Comparison of ENCODE assay signal across 8 cellular contexts in the genomic region with DNA sequence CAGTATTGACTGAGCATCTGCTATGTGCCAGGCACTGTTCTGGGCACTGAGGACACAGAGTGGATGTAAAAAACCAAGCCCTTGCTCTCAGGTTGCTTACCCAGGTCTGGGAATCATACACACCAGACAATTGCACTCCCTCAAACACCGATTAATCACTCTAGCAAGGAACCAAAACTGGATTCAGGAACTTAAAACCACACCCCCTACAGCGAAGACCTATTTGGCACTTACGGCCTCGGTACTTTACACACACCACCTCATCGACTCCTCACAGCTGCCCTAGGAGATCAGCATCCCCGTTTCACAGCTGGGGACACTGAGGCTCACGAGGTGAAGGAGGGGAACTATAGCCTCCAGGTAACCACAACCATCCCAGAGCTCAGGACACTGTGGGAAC. TPM values are rescaled to one million over a fixed set of nuclear protein-coding genes. Genes with fewer than 3 reads are reported as not detected.
DNase-seq lines count a peak whose midpoint lies in the region; ATAC-seq, FAIRE-seq and TF ChIP-seq lines count a peak whose summit lies in the region.

No MANE protein-coding gene starts in this region.

- no peak overlapping the region for H3K27ac ChIP-seq in A673 (ENCODE audit: low read depth, low read length, poor library complexity, severe bottlenecking)

- H3K4me3 ChIP-seq in A673 (ENCODE audit: low read depth, low read length, poor library complexity, severe bottlenecking), result peak overlapping the region; percentile 65
- peak overlapping the region; percentile 54 for H3K4me3 ChIP-seq in bronchial epithelial cell (ENCODE audit: low read depth, low read length)
- H3K4me3 ChIP-seq in mononuclear cell (ENCODE audit: low read length), result peak overlapping the region; percentile 88

- no peak for FAIRE-seq in bronchial epithelial cell (lab: Jason Lieb, UNC)

- CTCF ChIA-PET in A673 (lab: Charles Lee), result no interaction called here

- intact Hi-C loops in A673 (cut with micrococcal nuclease; ENCODE audit: unreplicated experiment), result no loop called here

- ATAC-seq in HG03196 (IDR thresholded peaks at IDR 0.05; ENCODE audit: unreplicated experiment) (no peak), HG03565 (IDR thresholded peaks at IDR 0.05; ENCODE audit: unreplicated experiment) (no peak), HG03354 (IDR thresholded peaks at IDR 0.05; ENCODE audit: poor library complexity, severe bottlenecking, unreplicated experiment) (no peak)

- no peak for TF ChIP-seq CTCF in A673 (conservative IDR thresholded peaks at IDR 0.05; ENCODE audit: low read depth, low read length)
- TF ChIP-seq CTCF in bronchial epithelial cell (IDR thresholded peaks at IDR 0.05; ENCODE audit: insufficient read depth, low read length, severe bottlenecking), result no peak

- DNase-seq in A673 (ENCODE audit: low spot score) (no peak), KBM-7 (peak; percentile 30), bronchial epithelial cell (ENCODE audit: low read depth) (peak; percentile 56), dermis blood vessel endothelial cell (no peak)

- H3K36me3 ChIP-seq in A673 (ENCODE audit: insufficient read depth, low read length, poor library complexity, severe bottlenecking) (no peaks in the 10 kb centered on the region), bronchial epithelial cell (ENCODE audit: control insufficient read depth, insufficient read depth, low read length) (peaks cover 7% of the 10 kb centered on the region)

- BruUV-seq in A673 (replicated peaks; lab: Mats Ljungman, UMichigan), result no TSS peak

- POLR2A ChIA-PET in A673 (lab: Charles Lee; ENCODE audit: low non-redundant PET), result no interaction called here

- peaks cover 5% of the 10 kb centered on the region for H3K4me1 ChIP-seq in A673 (ENCODE audit: insufficient read depth, low read length, poor library complexity, severe bottlenecking)
- peaks cover 56% of the 10 kb centered on the region for H3K4me1 ChIP-seq in mononuclear cell (ENCODE audit: insufficient read depth, low read length)

- in situ Hi-C loops in KBM-7 (cut with MboI; ENCODE audit: low pct_unique_long_range_greater_than_20kb, low sequenced_read_pairs), result no loop called here

- H3K27me3 ChIP-seq in A673 (replicated peaks; ENCODE audit: insufficient read depth, low read depth, low read length, poor library complexity), result peaks cover 3% of the 10 kb centered on the region
- H3K27me3 ChIP-seq in bronchial epithelial cell (ENCODE audit: control insufficient read depth, insufficient read depth, low read length), result no peaks in the 10 kb centered on the region
- no peaks in the 10 kb centered on the region for H3K27me3 ChIP-seq in mononuclear cell (ENCODE audit: insufficient read depth, low read length)

- no peaks in the 10 kb centered on the region for H3K9me3 ChIP-seq in A673 (ENCODE audit: low read depth, low read length, poor library complexity, severe bottlenecking)
- H3K9me3 ChIP-seq in mononuclear cell (ENCODE audit: low read depth, low read length), result no peaks in the 10 kb centered on the region

RNA-seq across cellular contexts. Expression of gene GLTP, which starts 1.6 kb away (rescaled TPM):
- total RNA-seq in A673 (2021), result 20.2 and 20.7 TPM in 2 replicates
- total RNA-seq in bronchial epithelial cell, result 210 and 667 TPM in 2 replicates
- 63.0 TPM for total RNA-seq in mononuclear cell
- total RNA-seq in dermis blood vessel endothelial cell, result 60.4 and 79.8 TPM in 2 replicates

RNA-seq across cellular contexts. Expression of gene TCHP, which starts 21.3 kb away (rescaled TPM):
- total RNA-seq in A673 (2021) (33.4 and 40.4 TPM in 2 replicates), bronchial epithelial cell (9.2 and 18.1 TPM in 2 replicates), mononuclear cell (7.9 TPM), dermis blood vessel endothelial cell (7.5 and 17.4 TPM in 2 replicates)

RNA-seq across cellular contexts. Expression of gene TRPV4, which starts 45.6 kb away (rescaled TPM):
- 0.11 and 0.33 TPM in 2 replicates for total RNA-seq in A673 (2021)
- total RNA-seq in bronchial epithelial cell, result 0.51 and 0.53 TPM in 2 replicates
- 0.31 TPM for total RNA-seq in mononuclear cell
- total RNA-seq in dermis blood vessel endothelial cell, result 1.4 and 2.5 TPM in 2 replicates

Comparison
In these comparisons a context has a peak if more than half of its experiments do, and no peak if none do; other contexts are left out.
1. DNase-seq: peak in KBM-7 (single experiment) and bronchial epithelial cell (single experiment); none in A673 (single experiment) and dermis blood vessel endothelial cell (single experiment).
2. Peak in every context shown above with its lines, with median percentiles within 50 percentile points of each other: H3K4me3 ChIP-seq.